27 cellular contexts compared by ENCODE assay signal in genomic region chr20:62179162-62179504, GRCh38. TPM values are rescaled to one million over a fixed set of nuclear protein-coding genes. Genes with fewer than 3 reads are reported as not detected.
"Had no signal": no experiment of that assay in that cellular context is flagged by ENCODE, and none has a peak within 500 bp of the region (broad histone marks: within the 10 kb centered on the region; RNA-seq: fewer than 3 reads in every experiment).

No MANE protein-coding gene starts in this region.

- ATAC-seq: heart right ventricle; left cardiac atrium; lower lobe of right lung; mucosa of descending colon; sciatic nerve; stimulated activated memory B cell treated with anti-CD40 and anti-IgM and Interleukin-4, amounts not matched to agents 10 μg/mL and 1 μg/mL and 100 μg/mL, for 72 hours; WTC11 had no signal

- H3K9me3 Mint-ChIP-seq: activated T-cell treated with anti-CD3 and anti-CD28 coated beads, Interleukin-2, amount 50 U/mL, for 24 hours; activated T-helper 2 cell treated with anti-CD3 and anti-CD28 coated beads, Interferon-gamma antibody, Interleukin-2, Interleukin-4, amounts not matched to agents 10 μg/mL and 5 μg/mL and 100 μg/mL, durations not matched to agents 14 hours and 24 hours and 36 hours; stimulated activated memory B cell treated with anti-CD40 and anti-IgM and Interleukin-4, amounts not matched to agents 10 μg/mL and 1 μg/mL and 100 μg/mL, for 72 hours; WTC11 had no signal

- DNase-seq: activated CD8-positive, alpha-beta memory T cell treated with anti-CD3 and anti-CD28 coated beads, Interleukin-2, amount 50 U/mL, for 4 hours; activated naive CD4-positive, alpha-beta T cell; activated T-cell treated with anti-CD3 and anti-CD28 coated beads, Interleukin-2, amount 50 U/mL, for 24 hours; adrenal gland; heart right ventricle; islet precursor cell; left cardiac atrium; lower lobe of right lung; mesendoderm; small intestine; stimulated activated CD4-positive, alpha-beta T cell treated with anti-CD3 and anti-CD28 coated beads, Interleukin-15, amount 100 ng/mL, for 24 hours; T1000; trophoblast cell; uterus had no signal

- H3K36me3 ChIP-seq: breast epithelium, uterus had no signal

- H3K36me3 Mint-ChIP-seq: activated naive CD8-positive, alpha-beta T cell had no signal

- FAIRE-seq: endometrium, small intestine had no signal

- H3K27ac Mint-ChIP-seq: activated naive CD8-positive, alpha-beta T cell; activated T-cell treated with anti-CD3 and anti-CD28 coated beads, Interleukin-2, amount 50 U/mL, for 24 hours; activated T-helper 2 cell treated with anti-CD3 and anti-CD28 coated beads, Interferon-gamma antibody, Interleukin-2, Interleukin-4, amounts not matched to agents 10 μg/mL and 5 μg/mL and 100 μg/mL, durations not matched to agents 14 hours and 24 hours and 36 hours; stimulated activated memory B cell treated with anti-CD40 and anti-IgM and Interleukin-4, amounts not matched to agents 10 μg/mL and 1 μg/mL and 100 μg/mL, for 72 hours; WTC11 had no signal

- H3K27me3 Mint-ChIP-seq: activated naive CD8-positive, alpha-beta T cell; activated T-cell treated with anti-CD3 and anti-CD28 coated beads, Interleukin-2, amount 50 U/mL, for 24 hours; stimulated activated memory B cell treated with anti-CD40 and anti-IgM and Interleukin-4, amounts not matched to agents 10 μg/mL and 1 μg/mL and 100 μg/mL, for 72 hours had no signal

- H3K27ac ChIP-seq: adrenal gland, breast epithelium, heart right ventricle, lower lobe of right lung, stomach, uterus had no signal

- H3K4me3 Mint-ChIP-seq: activated naive CD8-positive, alpha-beta T cell; activated T-cell treated with anti-CD3 and anti-CD28 coated beads, Interleukin-2, amount 50 U/mL, for 24 hours; stimulated activated memory B cell treated with anti-CD40 and anti-IgM and Interleukin-4, amounts not matched to agents 10 μg/mL and 1 μg/mL and 100 μg/mL, for 72 hours; WTC11 had no signal

- H3K27me3 ChIP-seq: adrenal gland, breast epithelium, heart right ventricle, stomach, uterus had no signal

- H3K4me3 ChIP-seq: adrenal gland, breast epithelium, heart right ventricle, lower lobe of right lung, mucosa of descending colon, stomach, uterus had no signal

- H3K9me3 ChIP-seq: adrenal gland, breast epithelium, heart right ventricle, lower lobe of right lung, mucosa of descending colon, stomach, uterus had no signal

RNA-seq across cellular contexts. Expression of gene HRH3, which starts 40.9 kb away (rescaled TPM):
- total RNA-seq: activated T-helper 2 cell treated with anti-CD3 and anti-CD28 coated beads, Interferon-gamma antibody, Interleukin-2, Interleukin-4, amounts not matched to agents 10 μg/mL and 5 μg/mL and 100 μg/mL, durations not matched to agents 14 hours and 24 hours and 36 hours; breast epithelium; epithelial cell of proximal tubule; fibroblast of villous mesenchyme; heart right ventricle; left cardiac atrium; lower lobe of right lung; omental fat pad; sciatic nerve; stomach; T-helper 1 cell treated with Interleukin-12 subunit alpha and Interleukin-12 subunit beta and Interleukin-4 antibody, amounts not matched to agents 30 ng/mL and 1 ng/mL, for 36 hours; uterus had no signal
- polyA plus RNA-seq: heart right ventricle, stomach had no signal
